18 cellular contexts compared by ENCODE assay signal in the genomic region with DNA sequence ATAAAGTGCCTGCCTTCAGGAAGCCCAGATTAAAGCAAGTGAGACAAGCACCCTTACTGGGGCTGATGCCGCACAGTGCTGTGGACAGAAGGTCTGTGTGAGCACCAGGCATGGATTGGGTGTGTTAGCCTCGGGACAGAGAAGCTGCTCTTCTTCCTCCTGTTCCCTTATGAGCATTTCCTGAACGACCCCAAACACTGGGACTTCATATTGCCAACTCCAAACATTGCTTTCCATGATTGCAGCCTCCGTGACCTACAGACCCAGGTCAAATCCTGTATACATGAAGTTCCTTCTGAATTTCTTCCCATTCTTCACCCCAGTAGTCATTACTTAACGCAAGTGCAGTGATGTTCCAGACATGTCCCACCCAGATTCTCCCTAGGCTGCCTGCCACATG.
"Had no signal": no experiment of that assay in that cellular context is flagged by ENCODE, and none has a peak within 500 bp of the region (broad histone marks: within the 10 kb centered on the region; RNA-seq: fewer than 3 reads in every experiment).

No MANE protein-coding gene starts in this region.

- H3K9me3 Mint-ChIP-seq: effector memory CD8-positive, alpha-beta T cell had no signal

- H3K9me3 ChIP-seq: esophagus squamous epithelium, gastrocnemius medialis, heart right ventricle, lower lobe of right lung, mucosa of descending colon had no signal

- H3K36me3 ChIP-seq: esophagus squamous epithelium, gastrocnemius medialis, heart right ventricle, left lung, lower lobe of right lung had no signal

- H3K27ac ChIP-seq: coronary artery, esophagus squamous epithelium, gastrocnemius medialis, heart right ventricle, left lung, lower lobe of right lung had no signal

- ATAC-seq: effector memory CD8-positive, alpha-beta T cell; gastrocnemius medialis; heart right ventricle; left cardiac atrium; left lung; left ventricle myocardium superior; lower lobe of right lung; mucosa of descending colon had no signal

- H3K27me3 ChIP-seq: gastrocnemius medialis had no signal

- H3K36me3 Mint-ChIP-seq: mesothelial cell of epicardium had no signal

- H3K27me3 Mint-ChIP-seq: dendritic cell treated with granulocyte-macrophage colony-stimulating factor and Interleukin-4, amounts not matched to agents 40 ng/mL and 50 ng/mL, for 4 days had no signal

- H3K4me3 ChIP-seq: coronary artery, esophagus squamous epithelium, gastrocnemius medialis, heart right ventricle, left lung, lower lobe of right lung, mucosa of descending colon had no signal

- H3K27ac Mint-ChIP-seq: dendritic cell treated with granulocyte-macrophage colony-stimulating factor and Interleukin-4, amounts not matched to agents 40 ng/mL and 50 ng/mL, for 4 days; effector memory CD8-positive, alpha-beta T cell; mesothelial cell of epicardium had no signal

- H3K4me1 Mint-ChIP-seq: mesothelial cell of epicardium had no signal

- H3K4me1 ChIP-seq: esophagus squamous epithelium, gastrocnemius medialis, heart right ventricle, left lung, lower lobe of right lung had no signal

- H3K4me3 Mint-ChIP-seq: dendritic cell treated with granulocyte-macrophage colony-stimulating factor and Interleukin-4, amounts not matched to agents 40 ng/mL and 50 ng/mL, for 4 days; effector memory CD8-positive, alpha-beta T cell; mesothelial cell of epicardium had no signal

- DNase-seq: effector CD8-positive, alpha-beta T cell; effector memory CD8-positive, alpha-beta T cell; esophagus squamous epithelium; foreskin fibroblast; foreskin melanocyte; gastrocnemius medialis; glutamatergic neuron; heart right ventricle; hippocampal formation; left cardiac atrium; left lung; left ventricle myocardium superior; lower lobe of right lung; mesenchymal stem cell; mucosa of descending colon had no signal
